In genomic region chr20:4082406-4083102, GRCh38 we compare ENCODE assay signal across 8 cellular contexts.
DNase-seq lines count a peak whose midpoint lies in the region; ATAC-seq and TF ChIP-seq lines count a peak whose summit lies in the region.

No MANE protein-coding gene starts in this region.

- H3K36me3 Mint-ChIP-seq in activated CD4-positive, alpha-beta T cell treated with anti-CD3 and anti-CD28 coated beads for 36 hours (ENCODE audit: low read depth) = peaks cover 6% of the 10 kb centered on the region
- H3K36me3 Mint-ChIP-seq in endothelial cell (ENCODE audit: low read depth, unreplicated experiment) (no peaks in the 10 kb centered on the region), nephron progenitor cell (ENCODE audit: low read depth) (peaks cover 12% of the 10 kb centered on the region)

- peaks cover 5% of the 10 kb centered on the region for H3K27me3 Mint-ChIP-seq in activated CD4-positive, alpha-beta T cell treated with anti-CD3 and anti-CD28 coated beads for 36 hours
- H3K27me3 Mint-ChIP-seq in endothelial cell (ENCODE audit: unreplicated experiment) (peaks cover 2% of the 10 kb centered on the region), nephron progenitor cell (ENCODE audit: low read depth, poor library complexity) (peaks cover 11% of the 10 kb centered on the region)

- POLR2A ChIA-PET in activated CD4-positive, alpha-beta T cell treated with anti-CD3 and anti-CD28 coated beads for 36 hours (lab: Charles Lee) = no interaction called here

- no peak for TF ChIP-seq CTCF in endothelial cell (IDR thresholded peaks at IDR 0.05; ENCODE audit: unreplicated experiment)
- TF ChIP-seq CTCF in nephron progenitor cell (IDR thresholded peaks at IDR 0.05) = no peak

- intact Hi-C loops in activated CD4-positive, alpha-beta T cell treated with anti-CD3 and anti-CD28 coated beads for 36 hours (cut with DNase I, micrococcal nuclease) = loop anchor here (1.0 to 10.0 kb wide), 3 partner anchors 44 to 288 kb away; partner anchors contain the start of gene CDC25B (in 1 of the 2)

- peaks cover 6% of the 10 kb centered on the region for H3K9me3 Mint-ChIP-seq in activated CD4-positive, alpha-beta T cell treated with anti-CD3 and anti-CD28 coated beads for 36 hours (ENCODE audit: low read depth)
- H3K9me3 Mint-ChIP-seq in endothelial cell (ENCODE audit: unreplicated experiment) = no peaks in the 10 kb centered on the region
- peaks cover 21% of the 10 kb centered on the region for H3K9me3 Mint-ChIP-seq in nephron progenitor cell

- DNase-seq in KBM-7 (peak; percentile 94), endothelial cell (ENCODE audit: low spot score) (peak; percentile 18), nephron progenitor cell (no peak), germinal center (ENCODE audit: low spot score) (no peak), GM19238 (ENCODE audit: insufficient read length, low spot score) (no peak)
- DNase-seq in activated CD4-positive, alpha-beta T cell treated with anti-CD3 and anti-CD28 coated beads for 36 hours = peak; percentile 69

- peak overlapping the region; percentile 9 for H3K4me3 Mint-ChIP-seq in activated CD4-positive, alpha-beta T cell treated with anti-CD3 and anti-CD28 coated beads for 36 hours
- H3K4me3 Mint-ChIP-seq in endothelial cell (ENCODE audit: unreplicated experiment) (no peak overlapping the region), nephron progenitor cell (peak overlapping the region; percentile 23)

- CTCF ChIA-PET in activated CD4-positive, alpha-beta T cell treated with anti-CD3 and anti-CD28 coated beads for 36 hours (lab: Charles Lee) = interaction anchor here (0.7 to 3.9 kb wide), 10 partner anchors 9 to 1677 kb away, joined by 3 to 16 read pairs (median 3); partner anchors contain the start of gene ADISSP

- ATAC-seq in GM18907 (IDR thresholded peaks at IDR 0.05; ENCODE audit: unreplicated experiment) (peak; percentile 59), HG03095 (IDR thresholded peaks at IDR 0.05; ENCODE audit: unreplicated experiment) (no peak)
- peak; percentile 78 for ATAC-seq in activated CD4-positive, alpha-beta T cell treated with anti-CD3 and anti-CD28 coated beads for 36 hours

- in situ Hi-C loops in KBM-7 (cut with MboI; ENCODE audit: low pct_unique_long_range_greater_than_20kb, low sequenced_read_pairs) = no loop called here

- H3K27ac Mint-ChIP-seq in activated CD4-positive, alpha-beta T cell treated with anti-CD3 and anti-CD28 coated beads for 36 hours = peak overlapping the region; percentile 87
- H3K27ac Mint-ChIP-seq in endothelial cell (ENCODE audit: unreplicated experiment) (no peak overlapping the region), nephron progenitor cell (no peak overlapping the region)

- peaks cover 41% of the 10 kb centered on the region for H3K4me1 Mint-ChIP-seq in activated CD4-positive, alpha-beta T cell treated with anti-CD3 and anti-CD28 coated beads for 36 hours
- H3K4me1 Mint-ChIP-seq in endothelial cell (ENCODE audit: unreplicated experiment) = peaks cover 4% of the 10 kb centered on the region
- peaks cover 26% of the 10 kb centered on the region for H3K4me1 Mint-ChIP-seq in nephron progenitor cell

Comparison
In these comparisons a context has a peak if more than half of its experiments do, and no peak if none do; other contexts are left out.
1. DNase-seq: peak in KBM-7 (single experiment), activated CD4-positive, alpha-beta T cell treated with anti-CD3 and anti-CD28 coated beads for 36 hours (single experiment) and endothelial cell (single experiment); none in nephron progenitor cell (single experiment), germinal center (single experiment) and GM19238 (single experiment).